20 cellular contexts compared by ENCODE assay signal in the genomic region with DNA sequence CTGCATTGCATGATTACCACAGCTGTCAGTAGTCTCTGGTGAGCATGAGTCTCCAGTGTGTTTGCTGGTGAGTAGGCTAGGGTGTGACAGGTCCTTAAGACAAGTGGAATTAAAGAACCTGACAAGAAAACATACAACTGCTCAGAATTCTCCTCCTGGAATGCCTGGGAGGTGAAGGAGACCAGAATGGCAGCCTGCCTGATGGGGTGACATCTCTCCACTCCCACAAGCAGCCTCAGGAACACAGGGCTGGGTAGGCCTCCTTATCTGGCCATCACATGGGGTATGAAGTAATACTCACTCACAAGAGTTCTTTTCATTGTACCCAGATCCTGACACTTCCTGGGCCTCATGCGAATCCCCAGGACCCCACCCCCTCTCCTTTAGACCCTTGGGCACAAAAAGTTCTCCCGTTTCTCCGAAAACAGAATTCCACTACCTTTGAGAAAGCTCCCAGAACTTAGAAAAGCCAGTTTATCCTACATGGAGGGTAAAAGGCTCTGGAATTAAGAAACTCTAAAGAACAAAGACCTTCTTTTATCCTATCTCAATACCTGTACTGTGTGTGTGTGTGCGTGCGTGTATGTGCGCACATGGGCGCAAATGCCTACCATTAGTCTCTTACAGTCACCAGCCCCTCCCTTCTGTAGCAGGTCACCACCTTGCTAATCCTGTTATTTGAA. TPM values are rescaled to one million over a fixed set of nuclear protein-coding genes. Genes with fewer than 3 reads are reported as not detected.
DNase-seq lines count a peak whose midpoint lies in the region; ATAC-seq and TF ChIP-seq lines count a peak whose summit lies in the region.
"Had no signal": no experiment of that assay in that cellular context is flagged by ENCODE, and none has a peak within 500 bp of the region (broad histone marks: within the 10 kb centered on the region; RNA-seq: fewer than 3 reads in every experiment).

No MANE protein-coding gene starts in this region.

- no peaks in the 10 kb centered on the region for H4K20me1 ChIP-seq in Karpas-422 (ENCODE audit: insufficient read depth, low read depth, low read length)

- TF ChIP-seq EP300 in ovary (IDR thresholded peaks at IDR 0.05), result no peak

- peaks cover 11% of the 10 kb centered on the region for H3K4me1 Mint-ChIP-seq in Calu3 (ENCODE audit: low read depth, unreplicated experiment)
- no peaks in the 10 kb centered on the region for H3K4me1 Mint-ChIP-seq in activated T-helper 1 cell treated with anti-CD3 and anti-CD28 coated beads, Interleukin-12 subunit alpha, Interleukin-12 subunit beta, Interleukin-2, Interleukin-4 antibody, amounts not matched to agents 30 ng/mL and 10 ng/mL and 1 ng/mL, durations not matched to agents 14 hours and 24 hours and 36 hours (ENCODE audit: low read depth)

- H3K79me2 ChIP-seq in Karpas-422 (ENCODE audit: low read length), result no peaks in the 10 kb centered on the region

- H3K27ac ChIP-seq in Karpas-422 (ENCODE audit: low read length) (no peak overlapping the region), epithelial cell of prostate (peak overlapping the region; percentile 44), lung (ENCODE audit: low read depth in 1 of 2, low read length in 1 of 2) (peak overlapping the region in 1 of 2 donors; percentile 70), ovary (no peak overlapping the region)
- H3K27ac ChIP-seq: PC-9, sigmoid colon had no signal

- BruUV-seq in Calu3 (replicated peaks; lab: Mats Ljungman, UMichigan), result no TSS peak

- H3K27ac Mint-ChIP-seq in Calu3 (ENCODE audit: unreplicated experiment), result peak overlapping the region; percentile 90
- no peak overlapping the region for H3K27ac Mint-ChIP-seq in activated T-helper 1 cell treated with anti-CD3 and anti-CD28 coated beads, Interleukin-12 subunit alpha, Interleukin-12 subunit beta, Interleukin-2, Interleukin-4 antibody, amounts not matched to agents 30 ng/mL and 10 ng/mL and 1 ng/mL, durations not matched to agents 14 hours and 24 hours and 36 hours

- no peak overlapping the region for H3K9ac ChIP-seq in Karpas-422 (ENCODE audit: low read length)

- no peak overlapping the region for H3K4me2 ChIP-seq in Karpas-422 (ENCODE audit: low read depth, low read length, poor library complexity, severe bottlenecking)
- H3K4me2 ChIP-seq: PC-9 had no signal

- H2AFZ ChIP-seq in Karpas-422 (ENCODE audit: low read length), result no peak overlapping the region
- H2AFZ ChIP-seq: PC-9 had no signal

- no peaks in the 10 kb centered on the region for H3K9me3 ChIP-seq in Karpas-422 (ENCODE audit: low read length)
- H3K9me3 ChIP-seq in lung (ENCODE audit: control insufficient read depth in 2 of 2, insufficient read depth in 1 of 2, low read length in 1 of 2), result peaks cover 0 to 6% of the 10 kb centered on the region in 2 donors
- no peaks in the 10 kb centered on the region for H3K9me3 ChIP-seq in ovary
- H3K9me3 ChIP-seq: sigmoid colon had no signal

- CTCF ChIA-PET in Calu3 (lab: Charles Lee), result interaction anchor here (1.0 kb wide), 1 partner anchor 10 kb away, joined by 3 read pairs; no protein-coding TSS in a partner anchor

- no peaks in the 10 kb centered on the region for H3K36me3 Mint-ChIP-seq in Calu3 (ENCODE audit: insufficient read depth, unreplicated experiment)
- peaks cover 8% of the 10 kb centered on the region for H3K36me3 Mint-ChIP-seq in activated T-helper 1 cell treated with anti-CD3 and anti-CD28 coated beads, Interleukin-12 subunit alpha, Interleukin-12 subunit beta, Interleukin-2, Interleukin-4 antibody, amounts not matched to agents 30 ng/mL and 10 ng/mL and 1 ng/mL, durations not matched to agents 14 hours and 24 hours and 36 hours (ENCODE audit: low read depth)

- no peak overlapping the region for H3K4me3 Mint-ChIP-seq in Calu3 (ENCODE audit: low read depth, unreplicated experiment)
- no peak overlapping the region for H3K4me3 Mint-ChIP-seq in activated T-helper 1 cell treated with anti-CD3 and anti-CD28 coated beads, Interleukin-12 subunit alpha, Interleukin-12 subunit beta, Interleukin-2, Interleukin-4 antibody, amounts not matched to agents 30 ng/mL and 10 ng/mL and 1 ng/mL, durations not matched to agents 14 hours and 24 hours and 36 hours

- H3K9me2 ChIP-seq in Karpas-422 (replicated peaks; ENCODE audit: insufficient read depth, low read length), result no peaks in the 10 kb centered on the region

- intact Hi-C loops in Calu3 (cut with micrococcal nuclease; ENCODE audit: unreplicated experiment), result no loop called here
- intact Hi-C loops in activated T-helper 1 cell treated with anti-CD3 and anti-CD28 coated beads, Interleukin-12 subunit alpha, Interleukin-12 subunit beta, Interleukin-2, Interleukin-4 antibody, amounts not matched to agents 30 ng/mL and 10 ng/mL and 1 ng/mL, durations not matched to agents 14 hours and 24 hours and 36 hours (cut with micrococcal nuclease), result no loop called here
- intact Hi-C loops in ovary (cut with DNase I), result no loop called here

- WGBS in lung, 2 donors, result 85 to 97% methylated on average over 7 of the region's 7 CpGs
- 83 to 96% (median 95%) methylated on average over 7 of the region's 7 CpGs for WGBS in ovary, 3 donors

- H3K4me1 ChIP-seq in Karpas-422 (ENCODE audit: low read length) (no peaks in the 10 kb centered on the region), lung (ENCODE audit: control insufficient read depth in 2 of 2, insufficient read depth in 2 of 2, low read length in 2 of 2) (no peaks in the 10 kb centered on the region), ovary (ENCODE audit: insufficient read depth) (no peaks in the 10 kb centered on the region)

- no peak for TF ChIP-seq POLR2A in ovary (IDR thresholded peaks at IDR 0.05)

- peak; percentile 95 for ATAC-seq in lung (ENCODE audit: insufficient read depth, low FRiP score)

- no peaks in the 10 kb centered on the region for H3K36me3 ChIP-seq in Karpas-422 (ENCODE audit: insufficient read depth, low read length)
- no peaks in the 10 kb centered on the region for H3K36me3 ChIP-seq in lung (ENCODE audit: control insufficient read depth in 2 of 2, insufficient read depth in 2 of 2, low read length in 2 of 2)
- H3K36me3 ChIP-seq in ovary, result no peaks in the 10 kb centered on the region
- H3K36me3 ChIP-seq: sigmoid colon had no signal

- H3K4me3 ChIP-seq in Karpas-422 (ENCODE audit: low read length) (no peak overlapping the region), lung (no peak overlapping the region), ovary (no peak overlapping the region)
- H3K4me3 ChIP-seq: PC-9, sigmoid colon had no signal

- H3K9me3 Mint-ChIP-seq in Calu3 (ENCODE audit: low read depth, unreplicated experiment), result peaks cover 6% of the 10 kb centered on the region
- peaks cover 23% of the 10 kb centered on the region for H3K9me3 Mint-ChIP-seq in activated T-helper 1 cell treated with anti-CD3 and anti-CD28 coated beads, Interleukin-12 subunit alpha, Interleukin-12 subunit beta, Interleukin-2, Interleukin-4 antibody, amounts not matched to agents 30 ng/mL and 10 ng/mL and 1 ng/mL, durations not matched to agents 14 hours and 24 hours and 36 hours

- H3K27me3 Mint-ChIP-seq in Calu3 (ENCODE audit: unreplicated experiment), result no peaks in the 10 kb centered on the region
- no peaks in the 10 kb centered on the region for H3K27me3 Mint-ChIP-seq in activated T-helper 1 cell treated with anti-CD3 and anti-CD28 coated beads, Interleukin-12 subunit alpha, Interleukin-12 subunit beta, Interleukin-2, Interleukin-4 antibody, amounts not matched to agents 30 ng/mL and 10 ng/mL and 1 ng/mL, durations not matched to agents 14 hours and 24 hours and 36 hours (ENCODE audit: insufficient read depth)

- peak; percentile 59 for DNase-seq in Calu3
- DNase-seq in Karpas-422, result peak; percentile 11
- DNase-seq in epithelial cell of prostate (ENCODE audit: low read depth, low spot score), result no peak
- DNase-seq in lung (ENCODE audit: low spot score), result peak; percentile 79
- DNase-seq in activated T-helper 1 cell treated with anti-CD3 and anti-CD28 coated beads, Interleukin-12 subunit alpha, Interleukin-12 subunit beta, Interleukin-2, Interleukin-4 antibody, amounts not matched to agents 30 ng/mL and 10 ng/mL and 1 ng/mL, durations not matched to agents 14 hours and 24 hours and 36 hours (ENCODE audit: low spot score), result no peak
- DNase-seq in ovary, result no peak
- DNase-seq in activated gamma-delta T cell treated with Interleukin-2 at 50 U/mL for 16 hours, result no peak
- no peak for DNase-seq in ecto neural progenitor cell (ENCODE audit: low spot score)
- DNase-seq: activated CD4-positive, alpha-beta T cell treated with anti-CD3 and anti-CD28 coated beads for 48 hours; activated naive CD4-positive, alpha-beta T cell; COR-L47; GDM1; hippocampal formation; IMR-90; NCI-H1092 treated with DMSO at 0.1 percent for 48 hours; NCI-H748 treated with DMSO at 0.1 percent for 48 hours; sigmoid colon; stimulated activated CD4-positive, alpha-beta T cell treated with anti-CD3 and anti-CD28 coated beads, Interleukin-4, amount 100 ng/mL, for 1 hour; T1000 had no signal

- TF ChIP-seq CTCF in Calu3 (IDR thresholded peaks at IDR 0.05; ENCODE audit: unreplicated experiment) (no peak), lung (IDR thresholded peaks at IDR 0.05; ENCODE audit: control extremely low read depth, extremely low read depth) (no peak), ovary (IDR thresholded peaks at IDR 0.05) (no peak)

- H3K27me3 ChIP-seq in Karpas-422 (ENCODE audit: low read length), result no peaks in the 10 kb centered on the region
- H3K27me3 ChIP-seq in lung (ENCODE audit: control insufficient read depth, insufficient read depth), result no peaks in the 10 kb centered on the region
- no peaks in the 10 kb centered on the region for H3K27me3 ChIP-seq in ovary
- H3K27me3 ChIP-seq: sigmoid colon had no signal

RNA-seq across cellular contexts. Expression of gene C1GALT1, which starts 33.4 kb away (rescaled TPM):
- total RNA-seq in Calu3 (2022), result 92.2 and 97.0 TPM in 2 replicates
- 36.7 and 54.1 TPM in 2 replicates for total RNA-seq in Karpas-422 (2014; rRNA removed; shearing (Covaris generic); ENCODE audit: low replicate concordance)
- 10 to 100 TPM; 26.3 to 39.5 TPM for total RNA-seq in lung
- 10 to 100 TPM; 10.5 to 20.4 TPM for polyA plus RNA-seq in lung
- 35.8 and 41.4 TPM in 2 replicates for total RNA-seq in activated T-helper 1 cell treated with anti-CD3 and anti-CD28 coated beads, Interleukin-12 subunit alpha, Interleukin-12 subunit beta, Interleukin-2, Interleukin-4 antibody, amounts not matched to agents 30 ng/mL and 10 ng/mL and 1 ng/mL, durations not matched to agents 14 hours and 24 hours and 36 hours
- 10 to 100 TPM; 11.1 to 25.8 (median 14.9) TPM for total RNA-seq in ovary
- polyA plus RNA-seq in ovary, result 1 to 10 TPM; 3.2 to 9.9 TPM

Comparison
In these comparisons a context has a peak if more than half of its experiments do, and no peak if none do; other contexts are left out.
1. DNase-seq: peak in Calu3 (single experiment), Karpas-422 (single experiment) and lung (single experiment); none in epithelial cell of prostate (single experiment), activated T-helper 1 cell treated with anti-CD3 and anti-CD28 coated beads, Interleukin-12 subunit alpha, Interleukin-12 subunit beta, Interleukin-2, Interleukin-4 antibody, amounts not matched to agents 30 ng/mL and 10 ng/mL and 1 ng/mL, durations not matched to agents 14 hours and 24 hours and 36 hours (single experiment), ovary (0 of 5), activated gamma-delta T cell treated with Interleukin-2 at 50 U/mL for 16 hours (single experiment) and ecto neural progenitor cell (single experiment).